ENCODE assay signal across 7 cellular contexts in genomic region chr11:34839969-34840368, GRCh38.
"Had no signal": no experiment of that assay in that cellular context is flagged by ENCODE, and none has a peak within 500 bp of the region (broad histone marks: within the 10 kb centered on the region; RNA-seq: fewer than 3 reads in every experiment).

No MANE protein-coding gene starts in this region.

- DNase-seq: HCEC 1CT, IMR-90 had no signal

- FAIRE-seq: H1, H54, HTR-8/SVneo had no signal

- H2AFZ ChIP-seq: GM23338 had no signal

- H3K4me3 Mint-ChIP-seq: GM23338, H9 had no signal

- H3K9me3 Mint-ChIP-seq: H9 had no signal

- H3K4me2 ChIP-seq: GM23338 had no signal

- H3K4me3 ChIP-seq: GM23338 had no signal

- H3K27ac Mint-ChIP-seq: GM23338, H9 had no signal
